8 cellular contexts compared by ENCODE assay signal in genomic region chr3:156151824-156152428, GRCh38. TPM values are rescaled to one million over a fixed set of nuclear protein-coding genes. Genes with fewer than 3 reads are reported as not detected.
A peak's percentile ranks its signal among the peaks of the same experiment; 100 is the strongest.
DNase-seq lines count a peak whose midpoint lies in the region; ATAC-seq and TF ChIP-seq lines count a peak whose summit lies in the region.

No MANE protein-coding gene starts in this region.

- peaks cover 0 to 5% (median 0%) of the 10 kb centered on the region in 7 donors for H3K9me3 Mint-ChIP-seq in CD14-positive monocyte

- CTCF ChIA-PET in RWPE1 (lab: Yijun Ruan, JAX), result interaction anchor here (0.6 to 3.3 kb wide), 10 partner anchors 11 to 392 kb away, joined by 3 to 27 read pairs (median 4); no protein-coding TSS in a partner anchor

- POLR2A ChIA-PET in RWPE1 (lab: Yijun Ruan, JAX; ENCODE audit: low non-redundant PET), result no interaction called here

- intact Hi-C loops in CD14-positive monocyte (cut with micrococcal nuclease), result loop anchor here (2.0 to 10.0 kb wide), 6 partner anchors 229 to 980 kb away; no protein-coding TSS in a partner anchor
- intact Hi-C loops in Right ventricle myocardium superior (cut with DNase I), result loop anchor here (2.0 to 5.0 kb wide), 2 partner anchors 359 to 930 kb away; no protein-coding TSS in a partner anchor
- intact Hi-C loops in psoas muscle (cut with DNase I), result loop anchor here (2.0 to 10.0 kb wide), 4 partner anchors 300 to 930 kb away; no protein-coding TSS in a partner anchor

- no peaks in the 10 kb centered on the region for H3K36me3 Mint-ChIP-seq in CD14-positive monocyte

- no peak overlapping the region for H3K27ac Mint-ChIP-seq in CD14-positive monocyte

- TF ChIP-seq CTCF in CD14-positive monocyte (IDR thresholded peaks at IDR 0.05) (peak; percentile 86), LNCaP clone FGC (IDR thresholded peaks at IDR 0.05; ENCODE audit: control insufficient read depth, extremely low read depth, insufficient read depth) (peak; percentile 90), RWPE1 (conservative IDR thresholded peaks at IDR 0.05; ENCODE audit: low read depth) (peak; percentile 78), psoas muscle (IDR thresholded peaks at IDR 0.05) (peak; percentile 55)

- H3K9me3 ChIP-seq in psoas muscle, result no peaks in the 10 kb centered on the region

- ATAC-seq in GM19351 (IDR thresholded peaks at IDR 0.05; ENCODE audit: unreplicated experiment) (peak; percentile 48), Right ventricle myocardium superior (ENCODE audit: poor library complexity) (peak; percentile 81), psoas muscle (peak; percentile 56 to 76 (median 70)), GM21367 (IDR thresholded peaks at IDR 0.05; ENCODE audit: unreplicated experiment) (no peak)

- no peaks in the 10 kb centered on the region for H3K27me3 ChIP-seq in psoas muscle (ENCODE audit: insufficient read depth in 3 of 3, low read length in 2 of 3)

- H3K4me1 Mint-ChIP-seq in CD14-positive monocyte, result peaks cover 9% of the 10 kb centered on the region

- peaks cover 2 to 6% (median 6%) of the 10 kb centered on the region in 3 donors for H3K27me3 Mint-ChIP-seq in CD14-positive monocyte (ENCODE audit: low read depth in 3 of 3)

- H3K36me3 ChIP-seq in psoas muscle (ENCODE audit: insufficient read depth in 1 of 2, low read depth in 1 of 2), result no peaks in the 10 kb centered on the region

- WGBS in psoas muscle, 3 donors, result 42 to 46% (median 44%) methylated on average over 10 of the region's 10 CpGs

- peak; percentile 66 for DNase-seq in CD14-positive monocyte (ENCODE audit: low spot score)
- DNase-seq in LNCaP clone FGC (ENCODE audit: low read depth), result peak; percentile 49
- DNase-seq in RWPE1 (ENCODE audit: low spot score), result peak; percentile 49
- peak; percentile 56 for DNase-seq in activated naive CD4-positive, alpha-beta T cell treated with Interleukin-2 at 50 U/mL for 16 hours
- DNase-seq in Right ventricle myocardium superior, result peak; percentile 79
- peak; percentile 45 to 54 for DNase-seq in psoas muscle

- H3K4me3 Mint-ChIP-seq in CD14-positive monocyte, result no peak overlapping the region

- H3K27ac ChIP-seq in RWPE1 (no peak overlapping the region), psoas muscle (no peak overlapping the region)

- peaks cover 6% of the 10 kb centered on the region for H3K4me1 ChIP-seq in psoas muscle

- H3K4me3 ChIP-seq in LNCaP clone FGC (ENCODE audit: low read depth, low read length) (no peak overlapping the region), psoas muscle (no peak overlapping the region)

RNA-seq across cellular contexts. Expression of gene KCNAB1, which starts 31.5 kb away (rescaled TPM):
- polyA plus RNA-seq in CD14-positive monocyte (under 1 TPM; 0.08 to 0.14 TPM), psoas muscle (1 to 10 TPM in 1 of 3 donors, under 1 TPM in 2; 0.66 to 1.1 (median 0.91) TPM)
- total RNA-seq in Right ventricle myocardium superior (3.0 TPM), psoas muscle (1 to 10 TPM in 2 of 4 donors, under 1 TPM in 2; 0.74 to 3.1 (median 1.0) TPM)
